In genomic region chrX:150482537-150483217, GRCh38 we compare ENCODE assay signal across 9 cellular contexts.
DNase-seq lines count a peak whose midpoint lies in the region; ATAC-seq and TF ChIP-seq lines count a peak whose summit lies in the region.
"Had no signal": no experiment of that assay in that cellular context is flagged by ENCODE, and none has a peak within 500 bp of the region (broad histone marks: within the 10 kb centered on the region; RNA-seq: fewer than 3 reads in every experiment).

No MANE protein-coding gene starts in this region.

- no peak for TF ChIP-seq CTCF in hepatocyte (IDR thresholded peaks at IDR 0.05; ENCODE audit: poor library complexity)

- no peaks in the 10 kb centered on the region for H3K9me2 ChIP-seq in hepatocyte (replicated peaks; ENCODE audit: insufficient read depth)

- no peaks in the 10 kb centered on the region for H3K36me3 ChIP-seq in hepatocyte (replicated peaks; ENCODE audit: insufficient read depth, low read depth)

- no peak overlapping the region for H3K27ac ChIP-seq in hepatocyte
- H3K27ac ChIP-seq: parathyroid adenoma had no signal

- H3K9me3 ChIP-seq in hepatocyte (ENCODE audit: low read depth), result no peaks in the 10 kb centered on the region

- H2AFZ ChIP-seq in hepatocyte, result no peak overlapping the region
- H2AFZ ChIP-seq: parathyroid adenoma had no signal

- H3K4me2 ChIP-seq in hepatocyte, result no peak overlapping the region

- WGBS in hepatocyte (ENCODE audit: low lambda C conversion rate, missing lambda C conversion rate), result 48% methylated on average over 6 of the region's 6 CpGs

- H3K27me3 ChIP-seq in hepatocyte, result no peaks in the 10 kb centered on the region

- H3K79me2 ChIP-seq in hepatocyte, result no peaks in the 10 kb centered on the region
- H3K79me2 ChIP-seq: parathyroid adenoma had no signal

- H4K20me1 ChIP-seq in hepatocyte (ENCODE audit: insufficient read depth, poor library complexity, severe bottlenecking), result no peaks in the 10 kb centered on the region

- H3K4me3 ChIP-seq in hepatocyte, result no peak overlapping the region

- no peaks in the 10 kb centered on the region for H3K4me1 ChIP-seq in hepatocyte (ENCODE audit: insufficient read depth)
- H3K4me1 ChIP-seq: parathyroid adenoma had no signal

- DNase-seq in SIG-M5 treated with dmso at 0.1 percent for 504 hours (lab: John Stamatoyannopoulos, UW; ENCODE audit: unreplicated experiment) (peak; percentile 14), SIG-M5 (lab: John Stamatoyannopoulos, UW) (no peak), hepatocyte (ENCODE audit: low spot score) (peak; percentile 58), superior temporal gyrus (ENCODE audit: extremely low spot score) (peak; percentile 20), NCI-H69 (lab: John Stamatoyannopoulos, UW) (no peak), middle frontal gyrus (ENCODE audit: extremely low spot score, low spot score) (no peak)
- peak; percentile 43 to 61 for DNase-seq in activated CD4-positive, alpha-beta T cell treated with anti-CD3 and anti-CD28 coated beads, Interleukin-2, amount 50 U/mL, for 48 hours

- ATAC-seq in HG03432 (IDR thresholded peaks at IDR 0.05; ENCODE audit: unreplicated experiment), result peak; percentile 77

Comparison
In these comparisons a context has a peak if more than half of its experiments do, and no peak if none do; other contexts are left out.
1. DNase-seq: peak in SIG-M5 treated with dmso at 0.1 percent for 504 hours (single experiment), activated CD4-positive, alpha-beta T cell treated with anti-CD3 and anti-CD28 coated beads, Interleukin-2, amount 50 U/mL, for 48 hours (2 of 2), hepatocyte (single experiment) and superior temporal gyrus (single experiment); none in SIG-M5 (single experiment), NCI-H69 (single experiment) and middle frontal gyrus (single experiment).